ENCODE assay signal across 1 cellular context in the genomic region with DNA sequence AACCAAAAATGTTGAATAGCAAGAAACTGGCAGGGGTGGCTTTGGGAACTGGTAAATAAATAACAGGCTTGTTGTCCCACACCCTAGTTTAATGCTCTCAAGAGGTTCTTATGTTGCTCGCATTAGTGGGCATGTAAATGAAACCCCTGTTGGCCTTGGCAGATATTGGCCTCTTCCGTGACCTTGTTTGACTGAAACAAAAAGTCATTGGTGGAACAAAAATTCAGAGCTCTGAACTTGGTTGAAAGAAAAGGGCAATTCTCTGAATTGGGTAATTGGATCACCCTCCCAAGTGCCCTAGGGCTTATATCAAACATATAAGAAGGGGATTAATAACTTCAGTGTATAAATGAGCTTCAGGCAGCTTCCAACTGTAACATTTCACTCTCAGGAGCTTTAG.
TF ChIP-seq lines count a peak whose summit lies in the region.

No MANE protein-coding gene starts in this region.

TF ChIP-seq in HepG2, 621 proteins besides CTCF, POLR2A, EP300 and RAD21:
- TF ChIP-seq HNRNPK (IDR thresholded peaks at IDR 0.05; ENCODE audit: low read depth, low read length, poor library complexity, severe bottlenecking) (no peak), ZZZ3 (CRISPR knock-in tag; IDR thresholded peaks at IDR 0.05; ENCODE audit: borderline replicate concordance) (no peak), PAWR (CRISPR knock-in tag; IDR thresholded peaks at IDR 0.05; ENCODE audit: borderline replicate concordance) (no peak), ZNF678 (CRISPR knock-in tag; IDR thresholded peaks at IDR 0.05) (no peak), PRMT3 (CRISPR knock-in tag; IDR thresholded peaks at IDR 0.05; ENCODE audit: borderline replicate concordance, low read depth) (no peak), ZNF550 (CRISPR knock-in tag; IDR thresholded peaks at IDR 0.05; ENCODE audit: borderline replicate concordance) (no peak), CCDC6 (CRISPR knock-in tag; IDR thresholded peaks at IDR 0.05) (no peak)
- TF ChIP-seq, protein P1, sequence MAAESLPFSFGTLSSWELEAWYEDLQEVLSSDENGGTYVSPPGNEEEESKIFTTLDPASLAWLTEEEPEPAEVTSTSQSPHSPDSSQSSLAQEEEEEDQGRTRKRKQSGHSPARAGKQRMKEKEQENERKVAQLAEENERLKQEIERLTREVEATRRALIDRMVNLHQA (CRISPR knock-in tag; IDR thresholded peaks at IDR 0.05), result no peak
- TF ChIP-seq, protein P2, sequence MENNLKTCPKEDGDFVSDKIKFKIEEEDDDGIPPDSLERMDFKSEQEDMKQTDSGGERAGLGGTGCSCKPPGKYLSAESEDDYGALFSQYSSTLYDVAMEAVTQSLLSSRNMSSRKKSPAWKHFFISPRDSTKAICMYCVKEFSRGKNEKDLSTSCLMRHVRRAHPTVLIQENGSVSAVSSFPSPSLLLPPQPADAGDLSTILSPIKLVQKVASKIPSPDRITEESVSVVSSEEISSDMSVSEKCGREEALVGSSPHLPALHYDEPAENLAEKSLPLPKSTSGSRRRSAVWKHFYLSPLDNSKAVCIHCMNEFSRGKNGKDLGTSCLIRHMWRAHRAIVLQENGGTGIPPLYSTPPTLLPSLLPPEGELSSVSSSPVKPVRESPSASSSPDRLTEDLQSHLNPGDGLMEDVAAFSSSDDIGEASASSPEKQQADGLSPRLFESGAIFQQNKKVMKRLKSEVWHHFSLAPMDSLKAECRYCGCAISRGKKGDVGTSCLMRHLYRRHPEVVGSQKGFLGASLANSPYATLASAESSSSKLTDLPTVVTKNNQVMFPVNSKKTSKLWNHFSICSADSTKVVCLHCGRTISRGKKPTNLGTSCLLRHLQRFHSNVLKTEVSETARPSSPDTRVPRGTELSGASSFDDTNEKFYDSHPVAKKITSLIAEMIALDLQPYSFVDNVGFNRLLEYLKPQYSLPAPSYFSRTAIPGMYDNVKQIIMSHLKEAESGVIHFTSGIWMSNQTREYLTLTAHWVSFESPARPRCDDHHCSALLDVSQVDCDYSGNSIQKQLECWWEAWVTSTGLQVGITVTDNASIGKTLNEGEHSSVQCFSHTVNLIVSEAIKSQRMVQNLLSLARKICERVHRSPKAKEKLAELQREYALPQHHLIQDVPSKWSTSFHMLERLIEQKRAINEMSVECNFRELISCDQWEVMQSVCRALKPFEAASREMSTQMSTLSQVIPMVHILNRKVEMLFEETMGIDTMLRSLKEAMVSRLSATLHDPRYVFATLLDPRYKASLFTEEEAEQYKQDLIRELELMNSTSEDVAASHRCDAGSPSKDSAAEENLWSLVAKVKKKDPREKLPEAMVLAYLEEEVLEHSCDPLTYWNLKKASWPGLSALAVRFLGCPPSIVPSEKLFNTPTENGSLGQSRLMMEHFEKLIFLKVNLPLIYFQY (CRISPR knock-in tag; IDR thresholded peaks at IDR 0.05; ENCODE audit: borderline replicate concordance), result no peak
- TF ChIP-seq, protein P3, sequence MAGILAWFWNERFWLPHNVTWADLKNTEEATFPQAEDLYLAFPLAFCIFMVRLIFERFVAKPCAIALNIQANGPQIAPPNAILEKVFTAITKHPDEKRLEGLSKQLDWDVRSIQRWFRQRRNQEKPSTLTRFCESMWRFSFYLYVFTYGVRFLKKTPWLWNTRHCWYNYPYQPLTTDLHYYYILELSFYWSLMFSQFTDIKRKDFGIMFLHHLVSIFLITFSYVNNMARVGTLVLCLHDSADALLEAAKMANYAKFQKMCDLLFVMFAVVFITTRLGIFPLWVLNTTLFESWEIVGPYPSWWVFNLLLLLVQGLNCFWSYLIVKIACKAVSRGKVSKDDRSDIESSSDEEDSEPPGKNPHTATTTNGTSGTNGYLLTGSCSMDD (CRISPR knock-in tag; IDR thresholded peaks at IDR 0.05), result no peak
